ENCODE assay signal across 36 cellular contexts in the genomic region with DNA sequence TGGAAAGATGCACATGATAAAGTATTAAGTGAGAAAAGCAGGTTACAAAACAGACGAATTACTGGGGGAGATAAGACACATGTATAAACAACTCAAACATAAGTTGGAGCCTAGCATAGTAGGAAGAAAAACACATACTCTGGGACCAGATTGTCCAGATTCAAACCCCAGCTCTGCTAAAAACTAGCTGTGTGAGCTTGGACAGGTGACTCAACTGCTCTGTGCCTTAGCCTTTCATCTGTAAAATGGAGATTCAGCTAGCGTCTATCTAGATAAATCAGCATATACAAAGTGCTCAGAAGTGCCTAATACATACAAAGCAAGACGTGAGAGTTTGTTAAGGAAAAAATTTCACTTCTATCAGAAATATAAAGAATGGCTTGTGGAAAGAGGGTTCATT.
"Had no signal": no experiment of that assay in that cellular context is flagged by ENCODE, and none has a peak within 500 bp of the region (broad histone marks: within the 10 kb centered on the region; RNA-seq: fewer than 3 reads in every experiment).

No MANE protein-coding gene starts in this region.

- H3K4me1 Mint-ChIP-seq: activated B cell treated with CpG ODN at 0.5 μM for 24 hours; activated CD4-positive, alpha-beta T cell treated with anti-CD3 and anti-CD28 coated beads, Interleukin-2, amount 10 ng/mL, durations not matched to agents 24 days and 14 days; activated naive CD8-positive, alpha-beta T cell treated with anti-CD3 and anti-CD28 coated beads for 36 hours; activated T-helper 17 cell treated with anti-CD3 and anti-CD28 coated beads, Interleukin-2, amount 50 U/mL, for 72 hours had no signal

- DNase-seq: activated B cell treated with CpG ODN at 0.5 μM for 24 hours; activated CD4-positive, alpha-beta memory T cell treated with anti-CD3 and anti-CD28 coated beads for 36 hours; activated CD4-positive, alpha-beta T cell treated with anti-CD3 and anti-CD28 coated beads for 4 hours; activated CD4-positive, alpha-beta T cell treated with anti-CD3 and anti-CD28 coated beads, Interleukin-2, amount 50 U/mL, for 1 hour; activated CD4-positive, alpha-beta T cell treated with anti-CD3 and anti-CD28 coated beads, Interleukin-2, amount 50 U/mL, for 4 hours; activated CD4-positive, CD25-positive, alpha-beta regulatory T cell treated with anti-CD3 and anti-CD28 coated beads, Interleukin-2, amount 50 U/mL, for 72 hours; activated CD8-positive, alpha-beta memory T cell treated with anti-CD3 and anti-CD28 coated beads, Interleukin-2, amount 50 U/mL, for 4 hours; activated CD8-positive, alpha-beta T cell treated with anti-CD3 and anti-CD28 coated beads for 36 hours; activated effector memory CD4-positive, alpha-beta T cell treated with anti-CD3 and anti-CD28 coated beads, Interleukin-2, amount 50 U/mL, for 16 hours; activated gamma-delta T cell treated with Interleukin-2 at 50 U/mL for 16 hours; activated naive CD4-positive, alpha-beta T cell; activated naive CD4-positive, alpha-beta T cell treated with anti-CD3 and anti-CD28 coated beads for 36 hours; activated naive CD4-positive, alpha-beta T cell treated with anti-CD3 and anti-CD28 coated beads, Interleukin-2, amount 50 U/mL, for 16 hours; activated naive CD8-positive, alpha-beta T cell treated with anti-CD3 and anti-CD28 coated beads for 36 hours; activated T-cell treated with anti-CD3 and anti-CD28 coated beads for 4 hours; activated T-cell treated with anti-CD3 and anti-CD28 coated beads, Interleukin-2, amount 50 U/mL, for 1 hour; activated T-cell treated with anti-CD3 and anti-CD28 coated beads, Interleukin-2, amount 50 U/mL, for 4 hours; activated T-cell treated with anti-CD3 and anti-CD28 coated beads, Interleukin-2, amount 50 U/mL, for 72 hours; adrenal gland; amniotic stem cell; aorta; body of pancreas; brain microvascular endothelial cell; central memory CD4-positive, alpha-beta T cell; T-helper 2 cell; T-helper 9 cell had no signal

- FAIRE-seq: astrocyte, TTC549 had no signal

- H3K27me3 ChIP-seq: body of pancreas had no signal

- H3K27ac ChIP-seq: adrenal gland, body of pancreas, brain microvascular endothelial cell, breast epithelium, VCaP had no signal

- H3K4me3 ChIP-seq: adrenal gland, body of pancreas, breast epithelium had no signal

- H3K27ac Mint-ChIP-seq: activated B cell treated with CpG ODN at 0.5 μM for 24 hours; activated CD4-positive, alpha-beta memory T cell treated with anti-CD3 and anti-CD28 coated beads for 36 hours; activated CD4-positive, alpha-beta T cell treated with anti-CD3 and anti-CD28 coated beads, Interleukin-2, amount 10 ng/mL, durations not matched to agents 24 days and 14 days; activated CD8-positive, alpha-beta T cell treated with anti-CD3 and anti-CD28 coated beads for 36 hours; activated naive CD4-positive, alpha-beta T cell treated with anti-CD3 and anti-CD28 coated beads for 36 hours; activated naive CD4-positive, alpha-beta T cell treated with anti-CD3 and anti-CD28 coated beads, Interleukin-2, amount 50 U/mL, for 72 hours; activated naive CD8-positive, alpha-beta T cell treated with anti-CD3 and anti-CD28 coated beads for 36 hours; activated T-cell treated with anti-CD3 and anti-CD28 coated beads, Interleukin-2, amount 50 U/mL, for 72 hours; activated T-helper 1 cell treated with anti-CD3 and anti-CD28 coated beads, Interleukin-12 subunit alpha, Interleukin-12 subunit beta, Interleukin-2, Interleukin-4 antibody, amounts not matched to agents 30 ng/mL and 10 ng/mL and 1 ng/mL, durations not matched to agents 14 hours and 24 hours and 36 hours; activated T-helper 17 cell treated with anti-CD3 and anti-CD28 coated beads, Interleukin-2, amount 50 U/mL, for 72 hours; T-helper 1 cell treated with Interleukin-12 subunit alpha and Interleukin-12 subunit beta and Interleukin-4 antibody, amounts not matched to agents 30 μg/mL and 1 μg/mL, for 36 hours; T-helper 2 cell treated with Interferon-gamma antibody and Interleukin-4, amounts not matched to agents 5 μg/mL and 100 μg/mL, for 36 hours had no signal

- H3K36me3 Mint-ChIP-seq: activated CD4-positive, alpha-beta memory T cell treated with anti-CD3 and anti-CD28 coated beads for 36 hours; activated naive CD4-positive, alpha-beta T cell treated with anti-CD3 and anti-CD28 coated beads, Interleukin-2, amount 50 U/mL, for 72 hours; activated naive CD8-positive, alpha-beta T cell treated with anti-CD3 and anti-CD28 coated beads for 36 hours had no signal

- H3K9me3 Mint-ChIP-seq: activated B cell treated with CpG ODN at 0.5 μM for 24 hours; activated CD4-positive, alpha-beta memory T cell treated with anti-CD3 and anti-CD28 coated beads for 36 hours; activated CD4-positive, alpha-beta T cell treated with anti-CD3 and anti-CD28 coated beads, Interleukin-2, amount 10 ng/mL, durations not matched to agents 24 days and 14 days; activated CD8-positive, alpha-beta T cell treated with anti-CD3 and anti-CD28 coated beads for 36 hours; activated naive CD4-positive, alpha-beta T cell treated with anti-CD3 and anti-CD28 coated beads for 36 hours; activated naive CD4-positive, alpha-beta T cell treated with anti-CD3 and anti-CD28 coated beads, Interleukin-2, amount 50 U/mL, for 72 hours; activated naive CD8-positive, alpha-beta T cell treated with anti-CD3 and anti-CD28 coated beads for 36 hours; activated T-cell treated with anti-CD3 and anti-CD28 coated beads, Interleukin-2, amount 50 U/mL, for 4 hours; activated T-cell treated with anti-CD3 and anti-CD28 coated beads, Interleukin-2, amount 50 U/mL, for 72 hours; activated T-helper 1 cell treated with anti-CD3 and anti-CD28 coated beads, Interleukin-12 subunit alpha, Interleukin-12 subunit beta, Interleukin-2, Interleukin-4 antibody, amounts not matched to agents 30 ng/mL and 10 ng/mL and 1 ng/mL, durations not matched to agents 14 hours and 24 hours and 36 hours; activated T-helper 17 cell treated with anti-CD3 and anti-CD28 coated beads, Interleukin-2, amount 50 U/mL, for 72 hours; T-helper 1 cell treated with Interleukin-12 subunit alpha and Interleukin-12 subunit beta and Interleukin-4 antibody, amounts not matched to agents 30 μg/mL and 1 μg/mL, for 36 hours; T-helper 2 cell treated with Interferon-gamma antibody and Interleukin-4, amounts not matched to agents 5 μg/mL and 100 μg/mL, for 36 hours had no signal

- H3K9me3 ChIP-seq: adrenal gland, body of pancreas, breast epithelium had no signal

- H3K4me3 Mint-ChIP-seq: activated B cell treated with CpG ODN at 0.5 μM for 24 hours; activated CD4-positive, alpha-beta memory T cell treated with anti-CD3 and anti-CD28 coated beads for 36 hours; activated CD4-positive, alpha-beta T cell treated with anti-CD3 and anti-CD28 coated beads, Interleukin-2, amount 10 ng/mL, durations not matched to agents 24 days and 14 days; activated CD8-positive, alpha-beta T cell treated with anti-CD3 and anti-CD28 coated beads for 36 hours; activated naive CD4-positive, alpha-beta T cell treated with anti-CD3 and anti-CD28 coated beads for 36 hours; activated naive CD8-positive, alpha-beta T cell treated with anti-CD3 and anti-CD28 coated beads for 36 hours; activated T-cell treated with anti-CD3 and anti-CD28 coated beads, Interleukin-2, amount 50 U/mL, for 4 hours; activated T-cell treated with anti-CD3 and anti-CD28 coated beads, Interleukin-2, amount 50 U/mL, for 72 hours; activated T-helper 1 cell treated with anti-CD3 and anti-CD28 coated beads, Interleukin-12 subunit alpha, Interleukin-12 subunit beta, Interleukin-2, Interleukin-4 antibody, amounts not matched to agents 30 ng/mL and 10 ng/mL and 1 ng/mL, durations not matched to agents 14 hours and 24 hours and 36 hours; activated T-helper 17 cell treated with anti-CD3 and anti-CD28 coated beads, Interleukin-2, amount 50 U/mL, for 72 hours; T-helper 1 cell treated with Interleukin-12 subunit alpha and Interleukin-12 subunit beta and Interleukin-4 antibody, amounts not matched to agents 30 μg/mL and 1 μg/mL, for 36 hours; T-helper 2 cell treated with Interferon-gamma antibody and Interleukin-4, amounts not matched to agents 5 μg/mL and 100 μg/mL, for 36 hours had no signal

- ATAC-seq: activated CD8-positive, alpha-beta T cell treated with anti-CD3 and anti-CD28 coated beads for 36 hours; activated naive CD4-positive, alpha-beta T cell treated with anti-CD3 and anti-CD28 coated beads, Interleukin-2, amount 50 U/mL, for 72 hours; activated T-cell treated with anti-CD3 and anti-CD28 coated beads, Interleukin-2, amount 50 U/mL, for 4 hours; activated T-cell treated with anti-CD3 and anti-CD28 coated beads, Interleukin-2, amount 50 U/mL, for 72 hours; activated T-helper 17 cell treated with anti-CD3 and anti-CD28 coated beads, Interleukin-2, amount 50 U/mL, for 72 hours; body of pancreas had no signal

- H3K4me1 ChIP-seq: adrenal gland, body of pancreas, breast epithelium had no signal

- H3K36me3 ChIP-seq: adrenal gland, brain microvascular endothelial cell, breast epithelium had no signal
